Comparison of ENCODE assay signal across 8 cellular contexts in the genomic region with DNA sequence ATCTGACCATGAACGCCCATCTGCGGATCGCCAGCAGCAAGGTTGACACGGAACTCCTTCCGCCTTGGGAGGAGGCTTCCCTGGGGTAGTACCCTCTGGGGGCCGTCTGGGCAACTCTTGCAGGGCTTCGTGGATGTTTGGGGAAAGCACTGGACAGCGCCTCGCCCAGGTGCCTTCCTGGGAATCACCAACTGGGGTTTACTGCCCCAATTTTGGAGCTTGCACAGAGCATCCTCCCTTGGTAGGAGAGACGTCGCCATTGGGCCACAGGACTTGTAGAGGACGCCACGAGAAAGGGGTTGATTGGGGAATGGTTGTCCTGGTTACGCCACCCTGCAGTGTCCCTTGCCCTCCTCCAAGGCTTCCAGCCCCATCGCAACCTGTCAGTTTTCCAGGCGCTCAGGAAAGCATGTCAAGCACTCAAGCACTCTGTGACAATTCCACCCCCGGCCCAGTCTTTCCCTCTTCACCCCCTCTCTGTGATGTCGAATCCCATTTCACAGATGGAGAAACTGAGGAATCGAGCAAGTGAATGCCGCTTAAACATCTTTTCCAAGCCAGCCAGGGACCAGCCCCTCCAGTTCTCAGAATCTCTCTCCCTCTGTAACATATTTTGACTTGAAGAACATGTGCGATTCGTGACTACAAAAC. TPM values are rescaled to one million over a fixed set of nuclear protein-coding genes. Genes with fewer than 3 reads are reported as not detected.
A peak's percentile ranks its signal among the peaks of the same experiment; 100 is the strongest.
DNase-seq lines count a peak whose midpoint lies in the region; ATAC-seq and TF ChIP-seq lines count a peak whose summit lies in the region.

No MANE protein-coding gene starts in this region.

- H3K4me1 Mint-ChIP-seq in mesothelial cell of epicardium = peaks cover 27% of the 10 kb centered on the region

- no peak overlapping the region for H3K27ac ChIP-seq in OCI-LY7 (ENCODE audit: low read depth, low read length, poor library complexity, severe bottlenecking)
- H3K27ac ChIP-seq in effector memory CD4-positive, alpha-beta T cell (ENCODE audit: insufficient read depth, low read length, poor library complexity, severe bottlenecking) = peak overlapping the region; percentile 84

- peaks cover 4% of the 10 kb centered on the region; the same call in 1 of the 2 replicates for H3K79me2 ChIP-seq in OCI-LY7 (ENCODE audit: insufficient read depth, low read depth, low read length)

- H3K27ac Mint-ChIP-seq in mesothelial cell of epicardium = peak overlapping the region; percentile 97

- TF ChIP-seq CTCF in OCI-LY7 (conservative IDR thresholded peaks at IDR 0.05; ENCODE audit: low read length) (no peak), mesothelial cell of epicardium (IDR thresholded peaks at IDR 0.05; ENCODE audit: unreplicated experiment) (no peak)

- H4K20me1 ChIP-seq in OCI-LY7 (ENCODE audit: insufficient read depth, low read length) = no peaks in the 10 kb centered on the region

- no peaks in the 10 kb centered on the region for H3K9me3 Mint-ChIP-seq in mesothelial cell of epicardium

- POLR2A ChIA-PET in OCI-LY7 (lab: Charles Lee) = no interaction called here

- H3K36me3 Mint-ChIP-seq in mesothelial cell of epicardium = peaks cover 2% of the 10 kb centered on the region

- no TSS peak for BruUV-seq in OCI-LY7 (replicated peaks; lab: Mats Ljungman, UMichigan)

- H3K9me3 ChIP-seq in OCI-LY7 (ENCODE audit: low read length) = no peaks in the 10 kb centered on the region
- H3K9me3 ChIP-seq in effector memory CD4-positive, alpha-beta T cell (ENCODE audit: control insufficient read depth, low read length) = no peaks in the 10 kb centered on the region

- H2AFZ ChIP-seq in OCI-LY7 (ENCODE audit: low read length) = peak overlapping the region; percentile 99; the same call in 1 of the 2 replicates

- peaks cover 17% of the 10 kb centered on the region for H3K4me1 ChIP-seq in OCI-LY7 (ENCODE audit: insufficient read depth, low read length, poor library complexity, severe bottlenecking)
- H3K4me1 ChIP-seq in effector memory CD4-positive, alpha-beta T cell (ENCODE audit: control insufficient read depth, insufficient read depth, low read length, poor library complexity, severe bottlenecking) = peaks cover 13% of the 10 kb centered on the region

- H3K27me3 Mint-ChIP-seq in mesothelial cell of epicardium (ENCODE audit: low read depth) = peaks cover 48% of the 10 kb centered on the region

- DNase-seq in OCI-LY7 (ENCODE audit: low spot score) (no peak), mesothelial cell of epicardium (ENCODE audit: low spot score in 2 of 2, unreplicated experiment in 2 of 2) (peak in 1 of 2 experiments; percentile 41), UCSD-AML1 (lab: John Stamatoyannopoulos, UW; ENCODE audit: unreplicated experiment) (no peak), NCI-H1048 (lab: John Stamatoyannopoulos, UW) (no peak), NCI-H2081 treated with DMSO at 0.1 percent for 48 hours (lab: John Stamatoyannopoulos, UW) (no peak)
- DNase-seq in effector memory CD4-positive, alpha-beta T cell = no peak

- H3K4me2 ChIP-seq in OCI-LY7 (ENCODE audit: low read length) = peak overlapping the region; percentile 86

- ATAC-seq in HG03045 (IDR thresholded peaks at IDR 0.05; ENCODE audit: unreplicated experiment) = no peak

- CTCF ChIA-PET in OCI-LY7 (lab: Charles Lee; ENCODE audit: unreplicated experiment) = no interaction called here

- intact Hi-C loops in OCI-LY7 (cut with micrococcal nuclease; ENCODE audit: unreplicated experiment) = no loop called here

- H3K27me3 ChIP-seq in effector memory CD4-positive, alpha-beta T cell (replicated peaks; ENCODE audit: control insufficient read depth, insufficient read depth, low read length, poor library complexity, severe bottlenecking) = no peaks in the 10 kb centered on the region

- H3K9me2 ChIP-seq in OCI-LY7 (ENCODE audit: insufficient read depth, low read length) = no peaks in the 10 kb centered on the region

- H3K4me3 Mint-ChIP-seq in mesothelial cell of epicardium = peak overlapping the region; percentile 84

- H3K4me3 ChIP-seq in GM08714 (ENCODE audit: low read length) (peak overlapping the region; percentile 62; the same call in 1 of the 2 replicates), OCI-LY7 (ENCODE audit: low read depth, low read length, poor library complexity, severe bottlenecking) (peak overlapping the region; percentile 80)
- peak overlapping the region; percentile 90 for H3K4me3 ChIP-seq in effector memory CD4-positive, alpha-beta T cell (ENCODE audit: insufficient read depth, low read depth, low read length, poor library complexity, severe bottlenecking)

- H3K36me3 ChIP-seq in OCI-LY7 (ENCODE audit: insufficient read depth, low read length) = no peaks in the 10 kb centered on the region
- H3K36me3 ChIP-seq in effector memory CD4-positive, alpha-beta T cell (ENCODE audit: control insufficient read depth, insufficient read depth, low read length) = no peaks in the 10 kb centered on the region

RNA-seq across cellular contexts. Expression of a gene that starts 0.9 kb away (rescaled TPM):
- total RNA-seq in OCI-LY7 (2014; rRNA removed; shearing (Covaris generic)) = 2.2 and 4.5 TPM in 2 replicates
- total RNA-seq in OCI-LY7 (2022) (8.4 and 8.9 TPM in 2 replicates), mesothelial cell of epicardium (56.9 to 60.9 TPM (median 60.2 TPM) in 3 replicates)
